In the genomic region with DNA sequence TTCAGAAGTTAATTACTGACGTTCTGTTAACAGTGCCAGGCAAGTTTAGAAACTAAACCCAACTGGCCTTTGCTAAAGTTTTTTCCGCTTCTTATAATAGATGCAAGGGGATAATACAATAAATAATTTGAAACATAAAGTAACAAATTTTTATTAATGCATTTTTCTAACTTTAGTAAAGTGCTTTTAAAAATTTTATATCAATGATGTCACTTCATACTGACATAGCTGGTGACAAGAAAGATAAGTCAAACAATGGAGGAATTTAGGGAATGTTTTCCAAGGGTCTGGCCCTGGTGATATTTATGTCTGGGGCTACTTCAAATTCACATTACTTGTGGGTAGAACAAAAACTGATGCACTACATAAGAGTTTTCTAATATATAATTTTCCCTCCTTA, we compare ENCODE assay signal across 24 cellular contexts.
"Had no signal": no experiment of that assay in that cellular context is flagged by ENCODE, and none has a peak within 500 bp of the region (broad histone marks: within the 10 kb centered on the region; RNA-seq: fewer than 3 reads in every experiment).

No MANE protein-coding gene starts in this region.

- H3K4me3 Mint-ChIP-seq: dendritic cell treated with granulocyte-macrophage colony-stimulating factor and Interleukin-4, amounts not matched to agents 40 ng/mL and 50 ng/mL, for 4 days; effector memory CD8-positive, alpha-beta T cell had no signal

- DNase-seq: colonic mucosa; cortex of kidney; effector CD8-positive, alpha-beta T cell; effector memory CD8-positive, alpha-beta T cell; erythroblast; esophagus squamous epithelium; foreskin fibroblast; foreskin melanocyte; gastrocnemius medialis; glutamatergic neuron; head of caudate nucleus; heart right ventricle; hippocampal formation; left cardiac atrium; left lung; left ventricle myocardium superior; lower lobe of right lung; mesenchymal stem cell; midbrain had no signal

- H3K27ac Mint-ChIP-seq: dendritic cell treated with granulocyte-macrophage colony-stimulating factor and Interleukin-4, amounts not matched to agents 40 ng/mL and 50 ng/mL, for 4 days; effector memory CD8-positive, alpha-beta T cell had no signal

- H3K9me3 ChIP-seq: colonic mucosa, esophagus squamous epithelium, gastrocnemius medialis, lower lobe of right lung had no signal

- H3K27me3 ChIP-seq: colonic mucosa, esophagus squamous epithelium, gastrocnemius medialis, heart right ventricle, left lung had no signal

- H3K4me1 ChIP-seq: colonic mucosa, esophagus squamous epithelium, gastrocnemius medialis, heart right ventricle, left lung, lower lobe of right lung had no signal

- H3K27me3 Mint-ChIP-seq: dendritic cell treated with granulocyte-macrophage colony-stimulating factor and Interleukin-4, amounts not matched to agents 40 ng/mL and 50 ng/mL, for 4 days; effector memory CD8-positive, alpha-beta T cell had no signal

- ATAC-seq: effector memory CD8-positive, alpha-beta T cell; esophagus mucosa; gastrocnemius medialis; heart right ventricle; left cardiac atrium; left lung; left ventricle myocardium superior; lower lobe of right lung had no signal

- H3K36me3 ChIP-seq: colonic mucosa, esophagus squamous epithelium, gastrocnemius medialis, heart right ventricle, left lung, lower lobe of right lung had no signal

- H3K4me3 ChIP-seq: colonic mucosa, esophagus squamous epithelium, gastrocnemius medialis, heart right ventricle, left lung, lower lobe of right lung had no signal

- H3K27ac ChIP-seq: colonic mucosa, epithelial cell of prostate, esophagus squamous epithelium, gastrocnemius medialis, heart right ventricle, left lung, lower lobe of right lung had no signal

- FAIRE-seq: islet of Langerhans, keratinocyte had no signal
